Comparison of ENCODE assay signal across 12 cellular contexts in genomic region chr10:71437537-71438058, GRCh38. TPM values are rescaled to one million over a fixed set of nuclear protein-coding genes. Genes with fewer than 3 reads are reported as not detected.
"Had no signal": no experiment of that assay in that cellular context is flagged by ENCODE, and none has a peak within 500 bp of the region (broad histone marks: within the 10 kb centered on the region; RNA-seq: fewer than 3 reads in every experiment).

No MANE protein-coding gene starts in this region.

- H3K9me3 ChIP-seq: adrenal gland, colonic mucosa, transverse colon had no signal

- H3K36me3 ChIP-seq: adrenal gland, colonic mucosa, transverse colon had no signal

- ATAC-seq: activated T-helper 17 cell treated with anti-CD3 and anti-CD28 coated beads, Interleukin-2, amount 50 U/mL, for 72 hours; left colon; stimulated activated naive CD8-positive, alpha-beta T cell treated with anti-CD3 and anti-CD28 coated beads, Interleukin-15, Interleukin-2, amounts not matched to agents 100 U/mL and 50 U/mL, for 24 hours had no signal

- H3K27me3 ChIP-seq: adrenal gland, colonic mucosa, transverse colon had no signal

- H3K4me1 ChIP-seq: adrenal gland, colonic mucosa had no signal

- DNase-seq: activated CD4-positive, alpha-beta T cell treated with anti-CD3 and anti-CD28 coated beads for 1 hour; activated CD4-positive, alpha-beta T cell treated with anti-CD3 and anti-CD28 coated beads, Interleukin-2, amount 50 U/mL, for 4 hours; adrenal gland; colonic mucosa; foreskin melanocyte; left colon; naive B cell; stimulated activated naive CD8-positive, alpha-beta T cell treated with anti-CD3 and anti-CD28 coated beads, Interleukin-15, Interleukin-2, amounts not matched to agents 100 U/mL and 50 U/mL, for 24 hours; transverse colon had no signal

- H3K4me3 ChIP-seq: adrenal gland, colonic mucosa, smooth muscle cell, transverse colon had no signal

- H3K27ac ChIP-seq: colonic mucosa, transverse colon had no signal

RNA-seq across cellular contexts. Expression of gene CDH23, which starts 40.9 kb away (rescaled TPM):
- total RNA-seq: lung microvascular endothelial cell had no signal
